ENCODE assay signal across 8 cellular contexts in genomic region chr4:189904420-189905027, GRCh38. TPM values are rescaled to one million over a fixed set of nuclear protein-coding genes. Genes with fewer than 3 reads are reported as not detected.
DNase-seq lines count a peak whose midpoint lies in the region; ATAC-seq, FAIRE-seq and TF ChIP-seq lines count a peak whose summit lies in the region.
"Not testable (repeated sequence)": the region's sequence is repeated elsewhere in the genome, so short reads cannot be mapped to it uniquely, and the experiment has no call there.

No MANE protein-coding gene starts in this region.

- H3K4me3 Mint-ChIP-seq in naive thymus-derived CD4-positive, alpha-beta T cell; stimulated activated naive CD8-positive, alpha-beta T cell treated with anti-CD3 and anti-CD28 coated beads, Interleukin-15, amount 100 ng/mL, for 72 hours: not testable (repeated sequence)

- 21 to 33% methylated on average over 3 to 4 of the region's 6 CpGs for WGBS in gastroesophageal sphincter (ENCODE audit: low coverage in 1 of 2), 2 donors

- H3K27me3 ChIP-seq in adipocyte (replicated peaks; ENCODE audit: control insufficient read depth, insufficient read depth, low read length); gastroesophageal sphincter; naive thymus-derived CD4-positive, alpha-beta T cell (ENCODE audit: control insufficient read depth in 2 of 2, insufficient read depth in 2 of 2, low read length in 2 of 2): not testable (repeated sequence)

- H3K4me1 Mint-ChIP-seq in naive thymus-derived CD4-positive, alpha-beta T cell; stimulated activated naive CD8-positive, alpha-beta T cell treated with anti-CD3 and anti-CD28 coated beads, Interleukin-15, amount 100 ng/mL, for 72 hours: not testable (repeated sequence)

- not testable (repeated sequence) for H3K36me3 ChIP-seq in adipocyte (ENCODE audit: control insufficient read depth, insufficient read depth, low read length, severe bottlenecking); gastroesophageal sphincter; naive thymus-derived CD4-positive, alpha-beta T cell (ENCODE audit: control insufficient read depth in 2 of 3, insufficient read depth in 3 of 3, low read length in 3 of 3)

- not testable (repeated sequence) for TF ChIP-seq EP300 in gastroesophageal sphincter (IDR thresholded peaks at IDR 0.05)

- ATAC-seq in GM21447 (IDR thresholded peaks at IDR 0.05; ENCODE audit: unreplicated experiment) (peak; percentile 75), HG03460 (IDR thresholded peaks at IDR 0.05; ENCODE audit: unreplicated experiment) (peak; percentile 82)
- ATAC-seq in gastroesophageal sphincter; stimulated activated naive CD8-positive, alpha-beta T cell treated with anti-CD3 and anti-CD28 coated beads, Interleukin-15, amount 100 ng/mL, for 72 hours: not testable (repeated sequence)
- peak; percentile 70 for ATAC-seq in naive thymus-derived CD4-positive, alpha-beta T cell

- not testable (repeated sequence) for H3K9ac ChIP-seq in adipocyte (ENCODE audit: low read length)

- H3K27ac ChIP-seq in gastroesophageal sphincter; naive thymus-derived CD4-positive, alpha-beta T cell (ENCODE audit: low read depth, low read length): not testable (repeated sequence)

- not testable (repeated sequence) for FAIRE-seq in D721Med (lab: Jason Lieb, UNC)

- not testable (repeated sequence) for H3K4me1 ChIP-seq in adipocyte (ENCODE audit: control insufficient read depth, insufficient read depth, low read length); gastroesophageal sphincter; naive thymus-derived CD4-positive, alpha-beta T cell (ENCODE audit: control insufficient read depth in 2 of 2, insufficient read depth in 2 of 2, low read length in 2 of 2)

- not testable (repeated sequence) for H3K9me3 ChIP-seq in adipocyte (ENCODE audit: control insufficient read depth, low read length); gastroesophageal sphincter; naive thymus-derived CD4-positive, alpha-beta T cell (ENCODE audit: control insufficient read depth in 2 of 3, low read length in 3 of 3)

- not testable (repeated sequence) for TF ChIP-seq POLR2A in gastroesophageal sphincter (IDR thresholded peaks at IDR 0.05)

- peaks cover 0 to 22% (median 8%) of the 10 kb centered on the region in 5 donors for H3K27me3 Mint-ChIP-seq in naive thymus-derived CD4-positive, alpha-beta T cell
- H3K27me3 Mint-ChIP-seq in stimulated activated naive CD8-positive, alpha-beta T cell treated with anti-CD3 and anti-CD28 coated beads, Interleukin-15, amount 100 ng/mL, for 72 hours = peaks cover 18% of the 10 kb centered on the region

- not testable (repeated sequence) for H3K4me3 ChIP-seq in adipocyte (ENCODE audit: low read length); gastroesophageal sphincter; naive thymus-derived CD4-positive, alpha-beta T cell (ENCODE audit: low read length)

- TF ChIP-seq CTCF in D721Med (IDR thresholded peaks at IDR 0.05; ENCODE audit: insufficient read depth, missing control alignments) (peak; percentile 60), gastroesophageal sphincter (IDR thresholded peaks at IDR 0.05) (peak; percentile 45 to 64 (median 54))

- not testable (repeated sequence) for H3K27ac Mint-ChIP-seq in naive thymus-derived CD4-positive, alpha-beta T cell; stimulated activated naive CD8-positive, alpha-beta T cell treated with anti-CD3 and anti-CD28 coated beads, Interleukin-15, amount 100 ng/mL, for 72 hours

- H3K36me3 Mint-ChIP-seq in naive thymus-derived CD4-positive, alpha-beta T cell = not testable (repeated sequence)

- POLR2A ChIA-PET in naive thymus-derived CD4-positive, alpha-beta T cell (lab: Charles Lee) = not testable (repeated sequence)

- intact Hi-C loops in naive thymus-derived CD4-positive, alpha-beta T cell (cut with micrococcal nuclease) = not testable (repeated sequence)

- CTCF ChIA-PET in naive thymus-derived CD4-positive, alpha-beta T cell (lab: Charles Lee) = interaction anchor here (0.7 kb wide), 1 partner anchor 1020 kb away, joined by 3 read pairs; no protein-coding TSS in a partner anchor

- not testable (repeated sequence) for H3K9me3 Mint-ChIP-seq in naive thymus-derived CD4-positive, alpha-beta T cell; stimulated activated naive CD8-positive, alpha-beta T cell treated with anti-CD3 and anti-CD28 coated beads, Interleukin-15, amount 100 ng/mL, for 72 hours

- DNase-seq in D721Med (ENCODE audit: insufficient read length, low spot score) = not testable (repeated sequence)
- peak; percentile 22 for DNase-seq in SW480 (ENCODE audit: low spot score)
- DNase-seq in adipocyte (ENCODE audit: low read depth) = peak; percentile 88
- DNase-seq in naive thymus-derived CD4-positive, alpha-beta T cell = peak in 7 of 9 donors; percentile 14 to 54 (median 38)
- DNase-seq in stimulated activated naive CD8-positive, alpha-beta T cell treated with anti-CD3 and anti-CD28 coated beads, Interleukin-15, amount 100 ng/mL, for 72 hours = peak; percentile 37 to 38

RNA-seq across cellular contexts. Expression of gene FRG1, which starts 36.1 kb away (rescaled TPM):
- 10 to 100 TPM; 30.5 to 50.4 (median 41.1) TPM for total RNA-seq in gastroesophageal sphincter
- total RNA-seq in naive thymus-derived CD4-positive, alpha-beta T cell = 10 to 100 TPM; 45.0 to 75.0 (median 55.2) TPM
- polyA plus RNA-seq in naive thymus-derived CD4-positive, alpha-beta T cell = 10 to 100 TPM; 54.4 to 55.1 TPM
